In the genomic region with DNA sequence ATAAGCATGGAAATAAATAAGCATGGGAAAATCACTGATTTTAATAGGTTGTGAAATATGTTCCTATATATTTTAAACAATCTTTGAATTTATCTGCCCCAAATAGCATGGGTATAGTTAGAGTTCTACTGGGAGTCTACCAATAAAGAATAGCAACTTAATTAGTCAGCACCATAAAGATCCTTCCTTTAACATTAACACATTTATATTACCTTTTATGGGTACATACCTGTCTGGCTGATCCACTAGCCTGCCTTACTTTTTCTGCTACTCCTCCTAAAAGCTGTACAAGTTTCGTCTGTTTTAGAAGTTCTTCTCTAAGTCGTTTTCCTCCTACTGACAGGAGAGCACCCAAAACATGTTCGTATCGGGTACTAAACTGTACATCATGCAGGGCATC, we compare ENCODE assay signal across 24 cellular contexts.
"Had no signal": no experiment of that assay in that cellular context is flagged by ENCODE, and none has a peak within 500 bp of the region (broad histone marks: within the 10 kb centered on the region; RNA-seq: fewer than 3 reads in every experiment).

No MANE protein-coding gene starts in this region.

- H3K27me3 ChIP-seq: MG63, SJSA1 had no signal

- H3K27ac ChIP-seq: SJSA1, SK-N-MC had no signal

- H3K4me1 ChIP-seq: SJSA1 had no signal

- H3K4me3 ChIP-seq: MG63, SJSA1, SK-N-MC had no signal

- DNase-seq: IMR-90, Karpas-422, KG1, MG63, NCI-H1092, NCI-H1105 treated with DMSO at 0.1 percent for 48 hours, NCI-H1417 treated with DMSO at 0.1 percent for 48 hours, NCI-H146, NCI-H187, NCI-H2029, NCI-H2081 treated with DMSO at 0.1 percent for 48 hours, NCI-H2171, NCI-H226, NCI-H446, NCI-H510A, NCI-H524 treated with DMSO at 0.1 percent for 48 hours, NCI-H69, NCI-H774, Right ventricle myocardium superior, SIG-M5 had no signal

- H3K9me3 ChIP-seq: MG63, SJSA1 had no signal

- ATAC-seq: HepG2, Panc1 had no signal

- H3K36me3 ChIP-seq: MG63 had no signal
